ENCODE assay signal across 1 cellular context in genomic region chr19:15540435-15540834, GRCh38.
A peak's percentile ranks its signal among the peaks of the same experiment; 100 is the strongest.
TF ChIP-seq lines count a peak whose summit lies in the region.

No MANE protein-coding gene starts in this region.

TF ChIP-seq in HepG2, 621 proteins besides CTCF, POLR2A, EP300 and RAD21 (continued from another document and continues in another):
- TF ChIP-seq TBL1XR1 (IDR thresholded peaks at IDR 0.05; ENCODE audit: borderline replicate concordance, low read length, partially characterized antibody) (no peak), ZNF704 (CRISPR knock-in tag; IDR thresholded peaks at IDR 0.05; ENCODE audit: borderline replicate concordance) (no peak), THAP7 (CRISPR knock-in tag; IDR thresholded peaks at IDR 0.05) (no peak), PCBP1 (IDR thresholded peaks at IDR 0.05; ENCODE audit: borderline replicate concordance, low read depth, low read length) (no peak), RFXAP (CRISPR knock-in tag; IDR thresholded peaks at IDR 0.05; ENCODE audit: borderline replicate concordance) (no peak), ATF7 (IDR thresholded peaks at IDR 0.05) (no peak), ATF7 (CRISPR knock-in tag; IDR thresholded peaks at IDR 0.05) (no peak), ESRRA (CRISPR knock-in tag; IDR thresholded peaks at IDR 0.05; ENCODE audit: low read depth) (no peak), GMEB1 (CRISPR knock-in tag; IDR thresholded peaks at IDR 0.05; ENCODE audit: borderline replicate concordance) (no peak), ZNF33A (CRISPR knock-in tag; IDR thresholded peaks at IDR 0.05; ENCODE audit: borderline replicate concordance) (no peak), ZC3H4 (CRISPR knock-in tag; IDR thresholded peaks at IDR 0.05; ENCODE audit: borderline replicate concordance) (no peak), ZNF326 (CRISPR knock-in tag; IDR thresholded peaks at IDR 0.05; ENCODE audit: borderline replicate concordance) (no peak), GABPB1 (CRISPR knock-in tag; IDR thresholded peaks at IDR 0.05) (peak; percentile 47; the same call in 1 of the 2 replicates), GATAD1 (CRISPR knock-in tag; IDR thresholded peaks at IDR 0.05) (no peak), SRSF1 (optimal IDR thresholded peaks at IDR 0.05; ENCODE audit: low read depth, low read length) (no peak), ELF1 (CRISPR knock-in tag; IDR thresholded peaks at IDR 0.05) (no peak), ATF4 (CRISPR knock-in tag; IDR thresholded peaks at IDR 0.05) (no peak), RCOR2 (CRISPR knock-in tag; IDR thresholded peaks at IDR 0.05) (no peak), HIVEP1 (CRISPR knock-in tag; IDR thresholded peaks at IDR 0.05) (no peak), KMT2A (CRISPR knock-in tag; IDR thresholded peaks at IDR 0.05) (no peak), PAX8 (CRISPR knock-in tag; IDR thresholded peaks at IDR 0.05; ENCODE audit: borderline replicate concordance) (no peak), SRY (CRISPR knock-in tag; IDR thresholded peaks at IDR 0.05) (no peak), MZF1 (CRISPR knock-in tag; IDR thresholded peaks at IDR 0.05; ENCODE audit: borderline replicate concordance) (no peak), ZBTB34 (CRISPR knock-in tag; IDR thresholded peaks at IDR 0.05) (no peak), ZNF740 (CRISPR knock-in tag; IDR thresholded peaks at IDR 0.05) (no peak), MAF1 (CRISPR knock-in tag; IDR thresholded peaks at IDR 0.05; ENCODE audit: borderline replicate concordance) (no peak), ZNF414 (CRISPR knock-in tag; IDR thresholded peaks at IDR 0.05) (no peak), ZNF343 (CRISPR knock-in tag; IDR thresholded peaks at IDR 0.05) (no peak), ZFAT (CRISPR knock-in tag; conservative IDR thresholded peaks at IDR 0.05) (no peak), ZNF350 (CRISPR knock-in tag; IDR thresholded peaks at IDR 0.05; ENCODE audit: borderline replicate concordance, low read depth) (no peak; the same call in 1 of the 2 replicates), ZSCAN30 (CRISPR knock-in tag; IDR thresholded peaks at IDR 0.05) (no peak), ZNF101 (CRISPR knock-in tag; IDR thresholded peaks at IDR 0.05; ENCODE audit: borderline replicate concordance, low read depth) (no peak), ZNF83 (CRISPR knock-in tag; IDR thresholded peaks at IDR 0.05; ENCODE audit: borderline replicate concordance) (no peak), RERE (CRISPR knock-in tag; IDR thresholded peaks at IDR 0.05; ENCODE audit: low read depth) (no peak), NPAS2 (CRISPR knock-in tag; IDR thresholded peaks at IDR 0.05; ENCODE audit: borderline replicate concordance) (no peak), ZNF382 (CRISPR knock-in tag; IDR thresholded peaks at IDR 0.05; ENCODE audit: borderline replicate concordance) (no peak), BRD4 (CRISPR knock-in tag; IDR thresholded peaks at IDR 0.05) (no peak), SIX1 (CRISPR knock-in tag; IDR thresholded peaks at IDR 0.05; ENCODE audit: borderline replicate concordance) (no peak), HOXA3 (CRISPR knock-in tag; IDR thresholded peaks at IDR 0.05) (peak; percentile 85), ZBTB21 (CRISPR knock-in tag; IDR thresholded peaks at IDR 0.05) (peak; percentile 92), ZFP36 (IDR thresholded peaks at IDR 0.05; ENCODE audit: borderline replicate concordance, low read depth, low read length, partially characterized antibody) (no peak)
- TF ChIP-seq, protein P1, sequence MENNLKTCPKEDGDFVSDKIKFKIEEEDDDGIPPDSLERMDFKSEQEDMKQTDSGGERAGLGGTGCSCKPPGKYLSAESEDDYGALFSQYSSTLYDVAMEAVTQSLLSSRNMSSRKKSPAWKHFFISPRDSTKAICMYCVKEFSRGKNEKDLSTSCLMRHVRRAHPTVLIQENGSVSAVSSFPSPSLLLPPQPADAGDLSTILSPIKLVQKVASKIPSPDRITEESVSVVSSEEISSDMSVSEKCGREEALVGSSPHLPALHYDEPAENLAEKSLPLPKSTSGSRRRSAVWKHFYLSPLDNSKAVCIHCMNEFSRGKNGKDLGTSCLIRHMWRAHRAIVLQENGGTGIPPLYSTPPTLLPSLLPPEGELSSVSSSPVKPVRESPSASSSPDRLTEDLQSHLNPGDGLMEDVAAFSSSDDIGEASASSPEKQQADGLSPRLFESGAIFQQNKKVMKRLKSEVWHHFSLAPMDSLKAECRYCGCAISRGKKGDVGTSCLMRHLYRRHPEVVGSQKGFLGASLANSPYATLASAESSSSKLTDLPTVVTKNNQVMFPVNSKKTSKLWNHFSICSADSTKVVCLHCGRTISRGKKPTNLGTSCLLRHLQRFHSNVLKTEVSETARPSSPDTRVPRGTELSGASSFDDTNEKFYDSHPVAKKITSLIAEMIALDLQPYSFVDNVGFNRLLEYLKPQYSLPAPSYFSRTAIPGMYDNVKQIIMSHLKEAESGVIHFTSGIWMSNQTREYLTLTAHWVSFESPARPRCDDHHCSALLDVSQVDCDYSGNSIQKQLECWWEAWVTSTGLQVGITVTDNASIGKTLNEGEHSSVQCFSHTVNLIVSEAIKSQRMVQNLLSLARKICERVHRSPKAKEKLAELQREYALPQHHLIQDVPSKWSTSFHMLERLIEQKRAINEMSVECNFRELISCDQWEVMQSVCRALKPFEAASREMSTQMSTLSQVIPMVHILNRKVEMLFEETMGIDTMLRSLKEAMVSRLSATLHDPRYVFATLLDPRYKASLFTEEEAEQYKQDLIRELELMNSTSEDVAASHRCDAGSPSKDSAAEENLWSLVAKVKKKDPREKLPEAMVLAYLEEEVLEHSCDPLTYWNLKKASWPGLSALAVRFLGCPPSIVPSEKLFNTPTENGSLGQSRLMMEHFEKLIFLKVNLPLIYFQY (CRISPR knock-in tag; IDR thresholded peaks at IDR 0.05; ENCODE audit: borderline replicate concordance), result no peak
- TF ChIP-seq, protein P2, sequence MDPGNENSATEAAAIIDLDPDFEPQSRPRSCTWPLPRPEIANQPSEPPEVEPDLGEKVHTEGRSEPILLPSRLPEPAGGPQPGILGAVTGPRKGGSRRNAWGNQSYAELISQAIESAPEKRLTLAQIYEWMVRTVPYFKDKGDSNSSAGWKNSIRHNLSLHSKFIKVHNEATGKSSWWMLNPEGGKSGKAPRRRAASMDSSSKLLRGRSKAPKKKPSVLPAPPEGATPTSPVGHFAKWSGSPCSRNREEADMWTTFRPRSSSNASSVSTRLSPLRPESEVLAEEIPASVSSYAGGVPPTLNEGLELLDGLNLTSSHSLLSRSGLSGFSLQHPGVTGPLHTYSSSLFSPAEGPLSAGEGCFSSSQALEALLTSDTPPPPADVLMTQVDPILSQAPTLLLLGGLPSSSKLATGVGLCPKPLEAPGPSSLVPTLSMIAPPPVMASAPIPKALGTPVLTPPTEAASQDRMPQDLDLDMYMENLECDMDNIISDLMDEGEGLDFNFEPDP (CRISPR knock-in tag; conservative IDR thresholded peaks at IDR 0.05), result no peak
- TF ChIP-seq, protein P3, sequence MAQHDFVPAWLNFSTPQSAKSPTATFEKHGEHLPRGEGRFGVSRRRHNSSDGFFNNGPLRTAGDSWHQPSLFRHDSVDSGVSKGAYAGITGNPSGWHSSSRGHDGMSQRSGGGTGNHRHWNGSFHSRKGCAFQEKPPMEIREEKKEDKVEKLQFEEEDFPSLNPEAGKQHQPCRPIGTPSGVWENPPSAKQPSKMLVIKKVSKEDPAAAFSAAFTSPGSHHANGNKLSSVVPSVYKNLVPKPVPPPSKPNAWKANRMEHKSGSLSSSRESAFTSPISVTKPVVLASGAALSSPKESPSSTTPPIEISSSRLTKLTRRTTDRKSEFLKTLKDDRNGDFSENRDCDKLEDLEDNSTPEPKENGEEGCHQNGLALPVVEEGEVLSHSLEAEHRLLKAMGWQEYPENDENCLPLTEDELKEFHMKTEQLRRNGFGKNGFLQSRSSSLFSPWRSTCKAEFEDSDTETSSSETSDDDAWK (CRISPR knock-in tag; IDR thresholded peaks at IDR 0.05), result no peak
- TF ChIP-seq, protein P4, sequence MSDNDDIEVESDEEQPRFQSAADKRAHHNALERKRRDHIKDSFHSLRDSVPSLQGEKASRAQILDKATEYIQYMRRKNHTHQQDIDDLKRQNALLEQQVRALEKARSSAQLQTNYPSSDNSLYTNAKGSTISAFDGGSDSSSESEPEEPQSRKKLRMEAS (IDR thresholded peaks at IDR 0.05), result peak; percentile 39; the same call in 1 of the 2 replicates
